In genomic region chrX:69133561-69134542, GRCh38 we compare ENCODE assay signal across 8 cellular contexts. TPM values are rescaled to one million over a fixed set of nuclear protein-coding genes. Genes with fewer than 3 reads are reported as not detected.
DNase-seq lines count a peak whose midpoint lies in the region; ATAC-seq lines count a peak whose summit lies in the region.

No MANE protein-coding gene starts in this region.

- DNase-seq in COLO829 (ENCODE audit: low spot score), result peak; percentile 12
- DNase-seq in HT1080 (ENCODE audit: low read depth), result peak; percentile 56
- peak; percentile 61 for DNase-seq in amniotic epithelial cell (ENCODE audit: low read depth)
- peak in 1 of 2 donors; percentile 8 for DNase-seq in left colon
- no peak for DNase-seq in NCI-H774 (lab: John Stamatoyannopoulos, UW)
- DNase-seq in GF-D8 (lab: John Stamatoyannopoulos, UW), result no peak
- no peak for DNase-seq in stimulated activated CD4-positive, alpha-beta T cell treated with anti-CD3 and anti-CD28 coated beads, Interleukin-2, amount 100 ng/mL, for 48 hours

- ATAC-seq in left colon (peak; percentile 56), GM18861 (IDR thresholded peaks at IDR 0.05; ENCODE audit: unreplicated experiment) (no peak)

- intact Hi-C loops in left colon (cut with DNase I, micrococcal nuclease), result no loop called here

RNA-seq across cellular contexts. Expression of gene PJA1, which starts 31.4 kb away (rescaled TPM):
- total RNA-seq in HT1080 (2014; rRNA removed; shearing (Covaris generic)), result 12.1 and 12.8 TPM in 2 replicates
- polyA plus RNA-seq in HT1080 (2015; cell fraction: cytosol; rRNA removed), result 7.4 and 9.2 TPM in 2 replicates
- 10.2 and 10.6 TPM in 2 replicates for polyA plus RNA-seq in HT1080 (2015; cell fraction: nucleus; rRNA removed)
- total RNA-seq in left colon, result 1 to 10 TPM; 5.8 to 6.7 TPM

Comparison
In these comparisons a context has a peak if more than half of its experiments do, and no peak if none do; other contexts are left out.
1. DNase-seq: peak in COLO829 (single experiment), HT1080 (single experiment) and amniotic epithelial cell (single experiment); none in NCI-H774 (single experiment), GF-D8 (single experiment) and stimulated activated CD4-positive, alpha-beta T cell treated with anti-CD3 and anti-CD28 coated beads, Interleukin-2, amount 100 ng/mL, for 48 hours (0 of 2).